17 cellular contexts compared by ENCODE assay signal in genomic region chr12:58252914-58253313, GRCh38.
DNase-seq lines count a peak whose midpoint lies in the region; ATAC-seq and TF ChIP-seq lines count a peak whose summit lies in the region.
"Had no signal": no experiment of that assay in that cellular context is flagged by ENCODE, and none has a peak within 500 bp of the region (broad histone marks: within the 10 kb centered on the region; RNA-seq: fewer than 3 reads in every experiment).

No MANE protein-coding gene starts in this region.

- no peak overlapping the region for H3K9ac ChIP-seq in BLaER1 treated with 17β-estradiol and CSF1 and Interleukin-3, amounts not matched to agents 10 nM and 100 nM

- TF ChIP-seq CTCF in WERI-Rb-1 (IDR thresholded peaks at IDR 0.05; ENCODE audit: low read depth, low read length): no peak
- TF ChIP-seq CTCF in esophagus muscularis mucosa (IDR thresholded peaks at IDR 0.05): no peak

- intact Hi-C loops in esophagus muscularis mucosa (cut with DNase I) (no loop called here), Right ventricle myocardium superior (cut with DNase I) (no loop called here)

- TF ChIP-seq EP300 in esophagus muscularis mucosa (IDR thresholded peaks at IDR 0.05): no peak

- TF ChIP-seq POLR2A in esophagus muscularis mucosa (IDR thresholded peaks at IDR 0.05; ENCODE audit: low read depth) (no peak), GM18505 (IDR thresholded peaks at IDR 0.05; ENCODE audit: borderline replicate concordance, extremely low read depth, insufficient read depth, insufficient read length) (no peak)

- peaks cover 0 to 18% (median 9%) of the 10 kb centered on the region in 10 experiments; a peak in 13 of 20 replicates for H3K4me1 ChIP-seq in BLaER1 treated with 17β-estradiol and CSF1 and Interleukin-3, amounts not matched to agents 10 nM and 100 nM
- H3K4me1 ChIP-seq in esophagus muscularis mucosa: peaks cover 0 to 10% (median 7%) of the 10 kb centered on the region in 4 donors

- no peak overlapping the region for H3K27ac ChIP-seq in BLaER1 treated with 17β-estradiol and CSF1 and Interleukin-3, amounts not matched to agents 10 nM and 100 nM
- peak overlapping the region; percentile 91 for H3K27ac ChIP-seq in WERI-Rb-1
- no peak overlapping the region for H3K27ac ChIP-seq in esophagus muscularis mucosa (replicated peaks in 1 of 4)
- H3K27ac ChIP-seq: PC-9 had no signal

- ATAC-seq in Right ventricle myocardium superior (ENCODE audit: poor library complexity): no peak
- ATAC-seq in GM18505 (IDR thresholded peaks at IDR 0.05; ENCODE audit: unreplicated experiment): no peak
- ATAC-seq: SK-N-SH treated with all-trans-retinoic acid at 6 μM for 48 hours had no signal

- no peaks in the 10 kb centered on the region for H4K20me1 ChIP-seq in BLaER1 treated with 17β-estradiol and CSF1 and Interleukin-3, amounts not matched to agents 10 nM and 100 nM

- DNase-seq in NCI-H82 (lab: John Stamatoyannopoulos, UW) (peak; percentile 97), WERI-Rb-1 (peak; percentile 89), esophagus muscularis mucosa (ENCODE audit: extremely low spot score) (peak; percentile 72), Right ventricle myocardium superior (no peak), NCI-H345 (lab: John Stamatoyannopoulos, UW) (no peak), superior temporal gyrus (ENCODE audit: extremely low spot score) (no peak)
- DNase-seq: CD4-positive, alpha-beta T cell; HCEC 1CT; KBM-7; NCI-H1105 treated with DMSO at 0.1 percent for 48 hours; NCI-H146; NCI-H2029; NCI-H446 treated with DMSO at 0.1 percent for 48 hours; PC-9 had no signal

- H3K9me3 ChIP-seq in BLaER1 treated with 17β-estradiol and CSF1 and Interleukin-3, amounts not matched to agents 10 nM and 100 nM (replicated peaks in 1 of 11): peaks cover 0 to 13% (median 0%) of the 10 kb centered on the region in 11 experiments; a peak in 5 of 22 replicates
- H3K9me3 ChIP-seq in WERI-Rb-1 (ENCODE audit: severe bottlenecking) (peaks cover 6% of the 10 kb centered on the region), esophagus muscularis mucosa (no peaks in the 10 kb centered on the region)

- H3K4me2 ChIP-seq in BLaER1 treated with 17β-estradiol and CSF1 and Interleukin-3, amounts not matched to agents 10 nM and 100 nM: peak overlapping the region in 8 of 11 experiments; percentile 21 to 53 (median 39); a peak in 16 of 22 replicates
- H3K4me2 ChIP-seq: PC-9 had no signal

- 40% methylated on average over 2 of the region's 2 CpGs for WGBS in esophagus muscularis mucosa

- H3K36me3 ChIP-seq in BLaER1 treated with 17β-estradiol and CSF1 and Interleukin-3, amounts not matched to agents 10 nM and 100 nM: no peaks in the 10 kb centered on the region
- H3K36me3 ChIP-seq in WERI-Rb-1 (no peaks in the 10 kb centered on the region), esophagus muscularis mucosa (no peaks in the 10 kb centered on the region)

- H3K4me3 ChIP-seq in BLaER1 treated with 17β-estradiol and CSF1 and Interleukin-3, amounts not matched to agents 10 nM and 100 nM: no peak overlapping the region
- no peak overlapping the region for H3K4me3 ChIP-seq in WERI-Rb-1 (ENCODE audit: low read depth, low read length)
- H3K4me3 ChIP-seq in esophagus muscularis mucosa: no peak overlapping the region
- H3K4me3 ChIP-seq: PC-9 had no signal

- no peaks in the 10 kb centered on the region for H3K27me3 ChIP-seq in BLaER1 treated with 17β-estradiol and CSF1 and Interleukin-3, amounts not matched to agents 10 nM and 100 nM
- H3K27me3 ChIP-seq in WERI-Rb-1 (ENCODE audit: insufficient read depth, low read depth, severe bottlenecking): no peaks in the 10 kb centered on the region
- no peaks in the 10 kb centered on the region for H3K27me3 ChIP-seq in esophagus muscularis mucosa

Comparison
In these comparisons a context has a peak if more than half of its experiments do, and no peak if none do; other contexts are left out.
1. DNase-seq: peak in NCI-H82 (single experiment), WERI-Rb-1 (single experiment) and esophagus muscularis mucosa (single experiment); none in Right ventricle myocardium superior (single experiment), NCI-H345 (single experiment) and superior temporal gyrus (single experiment).